In genomic region chr17:74451557-74451956, GRCh38 we compare ENCODE assay signal across 22 cellular contexts. TPM values are rescaled to one million over a fixed set of nuclear protein-coding genes. Genes with fewer than 3 reads are reported as not detected.
"Had no signal": no experiment of that assay in that cellular context is flagged by ENCODE, and none has a peak within 500 bp of the region (broad histone marks: within the 10 kb centered on the region; RNA-seq: fewer than 3 reads in every experiment).

No MANE protein-coding gene starts in this region.

- H3K9me3 ChIP-seq: adrenal gland, gastroesophageal sphincter, sigmoid colon, tibial nerve had no signal

- H2AFZ ChIP-seq: neural progenitor cell had no signal

- H3K9ac ChIP-seq: neural progenitor cell had no signal

- H3K27me3 ChIP-seq: adrenal gland, gastroesophageal sphincter, sigmoid colon, tibial nerve had no signal

- H3K4me2 ChIP-seq: neural progenitor cell had no signal

- H3K36me3 ChIP-seq: adrenal gland, neural progenitor cell, sigmoid colon, tibial nerve had no signal

- ATAC-seq: activated CD8-positive, alpha-beta T cell treated with anti-CD3 and anti-CD28 coated beads for 36 hours; activated T-cell treated with anti-CD3 and anti-CD28 coated beads, Interleukin-2, amount 50 U/mL, for 4 hours; gastroesophageal sphincter; WTC11 had no signal

- H3K4me3 ChIP-seq: adrenal gland, gastroesophageal sphincter, lung, neural progenitor cell, sigmoid colon, tibial nerve had no signal

- DNase-seq: activated CD4-positive, alpha-beta T cell treated with anti-CD3 and anti-CD28 coated beads for 4 hours; activated CD8-positive, alpha-beta T cell treated with anti-CD3 and anti-CD28 coated beads for 36 hours; activated effector memory CD4-positive, alpha-beta T cell treated with anti-CD3 and anti-CD28 coated beads, Interleukin-2, amount 50 U/mL, for 16 hours; activated T-cell treated with anti-CD3 and anti-CD28 coated beads, Interleukin-2, amount 50 U/mL, for 4 hours; central memory CD4-positive, alpha-beta T cell; cortex of kidney; effector memory CD4-positive, alpha-beta T cell; hippocampal formation; kidney glomerular epithelial cell; sigmoid colon; stimulated activated CD4-positive, alpha-beta T cell treated with anti-CD3 and anti-CD28 coated beads, Interleukin-12 subunit alpha, Interleukin-12 subunit beta, amount 100 ng/mL, for 4 hours; stimulated activated CD4-positive, alpha-beta T cell treated with anti-CD3 and anti-CD28 coated beads, Interleukin-2, amount 100 ng/mL, for 24 hours had no signal

- H3K27ac ChIP-seq: neural progenitor cell had no signal

RNA-seq across cellular contexts. Expression of gene CD300A, which starts 14.9 kb away (rescaled TPM):
- total RNA-seq: fibroblast of lung, mesothelial cell of epicardium, osteocyte, pulmonary artery endothelial cell had no signal
- polyA plus RNA-seq: fibroblast of lung had no signal

RNA-seq across cellular contexts. Expression of gene GPRC5C, which starts 19.7 kb away (rescaled TPM):
- total RNA-seq: pulmonary artery endothelial cell had no signal
